In the genomic region with DNA sequence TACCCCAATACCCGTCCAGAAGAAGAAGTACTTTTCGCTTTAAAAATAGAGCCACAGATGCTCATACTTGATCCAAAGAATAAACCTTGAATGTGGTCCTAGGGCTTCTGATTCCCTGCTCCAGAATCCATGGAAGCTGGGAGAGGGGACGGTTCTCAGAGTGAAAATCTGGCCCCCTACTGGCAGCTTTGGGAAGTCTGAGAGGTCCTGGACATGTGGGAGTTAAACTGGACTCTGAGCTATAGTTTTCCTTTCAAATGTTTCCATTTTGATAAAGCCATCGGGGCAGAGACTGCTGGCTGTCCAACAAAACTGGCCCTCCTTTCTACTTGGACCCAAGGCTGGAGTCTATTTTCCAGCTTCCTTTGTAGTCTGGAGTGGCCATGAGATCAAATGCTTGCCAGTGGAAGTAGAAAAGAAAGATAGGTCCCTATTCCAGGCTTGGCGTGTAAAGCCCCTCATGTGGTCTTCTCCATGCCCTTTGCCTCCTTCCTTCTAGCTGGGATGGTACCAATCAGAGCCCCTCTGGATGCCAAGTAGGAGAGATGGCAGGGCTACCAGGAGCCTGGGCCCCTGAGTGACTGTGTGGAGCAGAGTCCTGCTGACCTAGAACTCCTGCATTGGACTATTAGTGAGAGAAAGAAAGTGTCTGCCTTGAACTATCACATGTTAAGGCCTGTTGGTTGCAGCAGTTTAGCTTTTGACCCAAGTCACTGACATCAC, we compare ENCODE assay signal across 9 cellular contexts. TPM values are rescaled to one million over a fixed set of nuclear protein-coding genes. Genes with fewer than 3 reads are reported as not detected.
A peak's percentile ranks its signal among the peaks of the same experiment; 100 is the strongest.
DNase-seq lines count a peak whose midpoint lies in the region; ATAC-seq, FAIRE-seq and TF ChIP-seq lines count a peak whose summit lies in the region.
"Had no signal": no experiment of that assay in that cellular context is flagged by ENCODE, and none has a peak within 500 bp of the region (broad histone marks: within the 10 kb centered on the region; RNA-seq: fewer than 3 reads in every experiment).

No MANE protein-coding gene starts in this region.

- H3K4me2 ChIP-seq in DND-41 (ENCODE audit: insufficient read depth, low read length): no peak overlapping the region

- H3K9me3 ChIP-seq in DND-41 (ENCODE audit: insufficient read depth, low read length, severe bottlenecking) (no peaks in the 10 kb centered on the region), lung (ENCODE audit: control insufficient read depth in 2 of 2, insufficient read depth in 1 of 2, low read length in 1 of 2) (peaks cover 4% of the 10 kb centered on the region in 2 donors)

- H3K4me3 ChIP-seq in DND-41 (ENCODE audit: low read depth in 1 of 2, low read length in 2 of 2): no peak overlapping the region
- no peak overlapping the region for H3K4me3 ChIP-seq in bronchial epithelial cell (ENCODE audit: low read depth, low read length)
- no peak overlapping the region for H3K4me3 ChIP-seq in lung
- H3K4me3 ChIP-seq: tibial nerve had no signal

- WGBS in lung, 2 donors: 76 to 84% methylated on average over 5 of the region's 5 CpGs

- no peaks in the 10 kb centered on the region for H4K20me1 ChIP-seq in DND-41 (ENCODE audit: insufficient read depth, low read length)

- DNase-seq in DND-41 (no peak), HuH-7.5 (ENCODE audit: low spot score) (peak; percentile 37), bronchial epithelial cell (ENCODE audit: low read depth) (no peak), lung (ENCODE audit: low spot score) (peak; percentile 36)
- DNase-seq in stimulated activated CD4-positive, alpha-beta T cell treated with anti-CD3 and anti-CD28 coated beads, Interleukin-2, amount 100 ng/mL, for 48 hours: no peak

- TF ChIP-seq CTCF in DND-41 (IDR thresholded peaks at IDR 0.05; ENCODE audit: borderline replicate concordance, extremely low read depth, low read length, poor library complexity, severe bottlenecking) (peak; percentile 53), bronchial epithelial cell (IDR thresholded peaks at IDR 0.05; ENCODE audit: insufficient read depth, low read length, severe bottlenecking) (peak; percentile 9), lung (IDR thresholded peaks at IDR 0.05; ENCODE audit: control extremely low read depth, extremely low read depth) (no peak)

- H3K27me3 ChIP-seq in DND-41 (ENCODE audit: insufficient read depth, low read length, poor library complexity): no peaks in the 10 kb centered on the region
- no peaks in the 10 kb centered on the region for H3K27me3 ChIP-seq in bronchial epithelial cell (ENCODE audit: control insufficient read depth, insufficient read depth, low read length)
- no peaks in the 10 kb centered on the region for H3K27me3 ChIP-seq in lung (ENCODE audit: control insufficient read depth, insufficient read depth)
- H3K27me3 ChIP-seq: tibial nerve had no signal

- H3K9ac ChIP-seq in DND-41 (ENCODE audit: low read depth, low read length): no peak overlapping the region

- H3K36me3 ChIP-seq in DND-41 (ENCODE audit: insufficient read depth, low read length) (no peaks in the 10 kb centered on the region), bronchial epithelial cell (ENCODE audit: control insufficient read depth, insufficient read depth, low read length) (no peaks in the 10 kb centered on the region), lung (ENCODE audit: control insufficient read depth in 2 of 2, insufficient read depth in 2 of 2, low read length in 2 of 2) (peaks cover 0 to 2% of the 10 kb centered on the region in 2 donors)
- H3K36me3 ChIP-seq: tibial nerve had no signal

- H3K79me2 ChIP-seq in DND-41 (ENCODE audit: insufficient read depth, low read length): no peaks in the 10 kb centered on the region

- no peak overlapping the region for H2AFZ ChIP-seq in DND-41 (ENCODE audit: low read depth, low read length)

- no peaks in the 10 kb centered on the region for H3K4me1 ChIP-seq in DND-41 (ENCODE audit: insufficient read depth, low read length)
- no peaks in the 10 kb centered on the region for H3K4me1 ChIP-seq in lung (ENCODE audit: control insufficient read depth in 2 of 2, insufficient read depth in 2 of 2, low read length in 2 of 2)
- H3K4me1 ChIP-seq: tibial nerve had no signal

- FAIRE-seq in bronchial epithelial cell (lab: Jason Lieb, UNC): no peak

- H3K27ac ChIP-seq in DND-41 (ENCODE audit: low read length) (no peak overlapping the region), lung (ENCODE audit: low read depth in 1 of 2, low read length in 1 of 2) (no peak overlapping the region)
- H3K27ac ChIP-seq: tibial nerve had no signal

- ATAC-seq in DND-41 (ENCODE audit: insufficient read depth, low read depth) (no peak), lung (ENCODE audit: insufficient read depth, low FRiP score) (no peak), HG02885 (IDR thresholded peaks at IDR 0.05; ENCODE audit: poor library complexity, unreplicated experiment) (no peak), GM19395 (IDR thresholded peaks at IDR 0.05; ENCODE audit: unreplicated experiment) (no peak), GM18511 (IDR thresholded peaks at IDR 0.05; ENCODE audit: unreplicated experiment) (no peak)

RNA-seq across cellular contexts. Expression of gene TBC1D8, which starts 37.7 kb away (rescaled TPM):
- total RNA-seq in bronchial epithelial cell: 25.0 and 25.3 TPM in 2 replicates
- 10 to 100 TPM; 35.4 to 40.7 TPM for total RNA-seq in lung
- polyA plus RNA-seq in lung: 10 to 100 TPM; 15.8 to 24.1 TPM

Comparison
In these comparisons a context has a peak if more than half of its experiments do, and no peak if none do; other contexts are left out.
1. DNase-seq: peak in HuH-7.5 (single experiment) and lung (single experiment); none in DND-41 (single experiment), bronchial epithelial cell (single experiment) and stimulated activated CD4-positive, alpha-beta T cell treated with anti-CD3 and anti-CD28 coated beads, Interleukin-2, amount 100 ng/mL, for 48 hours (0 of 2).